In the genomic region with DNA sequence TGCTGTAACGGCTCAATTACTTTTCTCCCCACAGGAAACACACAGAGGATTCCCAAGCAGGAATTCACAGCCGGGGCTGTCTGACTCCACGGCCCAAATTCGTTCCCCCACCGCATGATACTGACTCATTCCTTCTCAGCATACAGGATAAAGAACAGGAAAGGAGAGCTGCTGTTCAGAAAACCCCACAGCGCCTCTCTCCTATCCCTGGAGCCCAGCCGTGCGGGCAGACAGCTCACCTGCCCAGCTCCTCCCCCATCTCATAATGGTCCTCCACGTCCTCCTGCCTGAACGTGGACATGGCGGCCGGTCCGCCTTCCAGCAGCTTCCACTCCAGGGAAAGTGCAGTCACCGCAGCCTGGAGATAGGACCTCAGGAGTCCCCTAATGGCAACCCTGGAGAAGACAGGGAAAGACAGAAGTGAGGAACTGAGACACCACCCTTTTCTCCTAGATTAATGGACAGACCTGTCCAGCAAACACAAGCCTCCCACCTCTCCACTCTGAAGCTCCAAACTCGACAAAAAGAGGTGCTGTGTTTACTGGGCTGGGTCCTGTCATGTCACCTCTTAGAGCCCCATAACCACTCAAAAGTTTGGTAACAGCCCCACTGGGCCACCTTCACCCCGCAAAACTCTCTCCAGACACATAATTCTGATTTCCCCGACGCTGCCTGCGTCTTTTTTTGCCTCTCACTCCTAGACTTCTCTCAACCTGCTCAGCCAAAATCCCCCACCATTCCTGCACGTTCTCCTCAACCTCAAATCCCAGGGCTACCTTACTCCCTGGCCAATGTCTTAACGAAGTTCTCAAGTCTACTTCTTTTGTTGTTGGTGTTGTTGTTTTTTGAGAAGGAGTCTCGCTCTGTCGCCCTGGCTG, we compare ENCODE assay signal across 1 cellular context.
TF ChIP-seq lines count a peak whose summit lies in the region.

No MANE protein-coding gene starts in this region.

TF ChIP-seq in HepG2, 621 proteins besides CTCF, POLR2A, EP300 and RAD21 (continued from another document):
- TF ChIP-seq AFF4 (CRISPR knock-in tag; IDR thresholded peaks at IDR 0.05) (no peak), SP5 (CRISPR knock-in tag; IDR thresholded peaks at IDR 0.05; ENCODE audit: borderline replicate concordance, low read depth) (no peak), ZNF891 (CRISPR knock-in tag; IDR thresholded peaks at IDR 0.05) (0 out of 2 replicates have a peak, but pooled peaks have one; percentile 6), NR2F1 (CRISPR knock-in tag; IDR thresholded peaks at IDR 0.05) (no peak), IRF9 (CRISPR knock-in tag; IDR thresholded peaks at IDR 0.05; ENCODE audit: borderline replicate concordance) (0 out of 2 replicates have a peak, but pooled peaks have one; percentile 34), ZNF121 (CRISPR knock-in tag; IDR thresholded peaks at IDR 0.05) (0 out of 2 replicates have a peak, but pooled peaks have one; percentile 14), ZNF766 (CRISPR knock-in tag; IDR thresholded peaks at IDR 0.05; ENCODE audit: borderline replicate concordance) (no peak), ZNF687 (CRISPR knock-in tag; IDR thresholded peaks at IDR 0.05) (peak; percentile 47), ZNF784 (CRISPR knock-in tag; IDR thresholded peaks at IDR 0.05; ENCODE audit: borderline replicate concordance) (no peak), TBX2 (CRISPR knock-in tag; IDR thresholded peaks at IDR 0.05; ENCODE audit: borderline replicate concordance) (no peak), PHF20 (CRISPR knock-in tag; IDR thresholded peaks at IDR 0.05) (no peak; the same call in none of the 2 replicates), ARNT (IDR thresholded peaks at IDR 0.05) (no peak), HOXD1 (CRISPR knock-in tag; IDR thresholded peaks at IDR 0.05) (no peak), CEBPZ (IDR thresholded peaks at IDR 0.05; ENCODE audit: low read length) (no peak), ZNF558 (CRISPR knock-in tag; IDR thresholded peaks at IDR 0.05; ENCODE audit: borderline replicate concordance) (0 out of 2 replicates have a peak, but pooled peaks have one; percentile 21), SOX5 (CRISPR knock-in tag; IDR thresholded peaks at IDR 0.05; ENCODE audit: borderline replicate concordance) (no peak), GPBP1L1 (CRISPR knock-in tag; IDR thresholded peaks at IDR 0.05) (no peak), MYPOP (CRISPR knock-in tag; IDR thresholded peaks at IDR 0.05) (no peak)
- TF ChIP-seq, protein P1, sequence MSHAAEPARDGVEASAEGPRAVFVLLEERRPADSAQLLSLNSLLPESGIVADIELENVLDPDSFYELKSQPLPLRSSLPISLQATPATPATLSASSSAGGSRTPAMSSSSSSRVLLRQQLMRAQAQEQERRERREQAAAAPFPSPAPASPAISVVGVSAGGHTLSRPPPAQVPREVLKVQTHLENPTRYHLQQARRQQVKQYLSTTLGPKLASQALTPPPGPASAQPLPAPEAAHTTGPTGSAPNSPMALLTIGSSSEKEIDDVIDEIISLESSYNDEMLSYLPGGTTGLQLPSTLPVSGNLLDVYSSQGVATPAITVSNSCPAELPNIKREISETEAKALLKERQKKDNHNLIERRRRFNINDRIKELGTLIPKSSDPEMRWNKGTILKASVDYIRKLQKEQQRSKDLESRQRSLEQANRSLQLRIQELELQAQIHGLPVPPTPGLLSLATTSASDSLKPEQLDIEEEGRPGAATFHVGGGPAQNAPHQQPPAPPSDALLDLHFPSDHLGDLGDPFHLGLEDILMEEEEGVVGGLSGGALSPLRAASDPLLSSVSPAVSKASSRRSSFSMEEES (CRISPR knock-in tag; IDR thresholded peaks at IDR 0.05), result no peak
- TF ChIP-seq, protein P2, sequence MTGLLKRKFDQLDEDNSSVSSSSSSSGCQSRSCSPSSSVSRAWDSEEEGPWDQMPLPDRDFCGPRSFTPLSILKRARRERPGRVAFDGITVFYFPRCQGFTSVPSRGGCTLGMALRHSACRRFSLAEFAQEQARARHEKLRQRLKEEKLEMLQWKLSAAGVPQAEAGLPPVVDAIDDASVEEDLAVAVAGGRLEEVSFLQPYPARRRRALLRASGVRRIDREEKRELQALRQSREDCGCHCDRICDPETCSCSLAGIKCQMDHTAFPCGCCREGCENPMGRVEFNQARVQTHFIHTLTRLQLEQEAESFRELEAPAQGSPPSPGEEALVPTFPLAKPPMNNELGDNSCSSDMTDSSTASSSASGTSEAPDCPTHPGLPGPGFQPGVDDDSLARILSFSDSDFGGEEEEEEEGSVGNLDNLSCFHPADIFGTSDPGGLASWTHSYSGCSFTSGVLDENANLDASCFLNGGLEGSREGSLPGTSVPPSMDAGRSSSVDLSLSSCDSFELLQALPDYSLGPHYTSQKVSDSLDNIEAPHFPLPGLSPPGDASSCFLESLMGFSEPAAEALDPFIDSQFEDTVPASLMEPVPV (CRISPR knock-in tag; IDR thresholded peaks at IDR 0.05), result 0 out of 2 replicates have a peak, but pooled peaks have one; percentile 35
- TF ChIP-seq, protein P3, sequence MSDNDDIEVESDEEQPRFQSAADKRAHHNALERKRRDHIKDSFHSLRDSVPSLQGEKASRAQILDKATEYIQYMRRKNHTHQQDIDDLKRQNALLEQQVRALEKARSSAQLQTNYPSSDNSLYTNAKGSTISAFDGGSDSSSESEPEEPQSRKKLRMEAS (IDR thresholded peaks at IDR 0.05), result 0 out of 2 replicates have a peak, but pooled peaks have one; percentile 12
- TF ChIP-seq, protein P4, sequence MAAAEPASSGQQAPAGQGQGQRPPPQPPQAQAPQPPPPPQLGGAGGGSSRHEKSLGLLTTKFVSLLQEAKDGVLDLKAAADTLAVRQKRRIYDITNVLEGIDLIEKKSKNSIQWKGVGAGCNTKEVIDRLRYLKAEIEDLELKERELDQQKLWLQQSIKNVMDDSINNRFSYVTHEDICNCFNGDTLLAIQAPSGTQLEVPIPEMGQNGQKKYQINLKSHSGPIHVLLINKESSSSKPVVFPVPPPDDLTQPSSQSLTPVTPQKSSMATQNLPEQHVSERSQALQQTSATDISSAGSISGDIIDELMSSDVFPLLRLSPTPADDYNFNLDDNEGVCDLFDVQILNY (CRISPR knock-in tag; conservative IDR thresholded peaks at IDR 0.05), result no peak
